ENCODE assay signal across 1 cellular context in genomic region chr2:218024871-218025270, GRCh38.
TF ChIP-seq lines count a peak whose summit lies in the region.

No MANE protein-coding gene starts in this region.

TF ChIP-seq in H1, 55 proteins besides CTCF, POLR2A, EP300 and RAD21:
- TF ChIP-seq POLR2AphosphoS5 (IDR thresholded peaks at IDR 0.05; ENCODE audit: low read depth, low read length) (no peak), BRCA1 (IDR thresholded peaks at IDR 0.05; ENCODE audit: low read depth, low read length) (no peak), TCF12 (IDR thresholded peaks at IDR 0.05; ENCODE audit: low read depth, low read length) (no peak), RFX5 (IDR thresholded peaks at IDR 0.05; ENCODE audit: borderline replicate concordance, low read depth, low read length) (no peak), RXRA (IDR thresholded peaks at IDR 0.05; ENCODE audit: insufficient read depth, low read depth, low read length) (no peak), GTF2F1 (IDR thresholded peaks at IDR 0.05; ENCODE audit: borderline replicate concordance, low read depth, low read length) (no peak)
TF ChIP-seq in H1: peak in this region for 0.
